ENCODE assay signal across 1 cellular context in the genomic region with DNA sequence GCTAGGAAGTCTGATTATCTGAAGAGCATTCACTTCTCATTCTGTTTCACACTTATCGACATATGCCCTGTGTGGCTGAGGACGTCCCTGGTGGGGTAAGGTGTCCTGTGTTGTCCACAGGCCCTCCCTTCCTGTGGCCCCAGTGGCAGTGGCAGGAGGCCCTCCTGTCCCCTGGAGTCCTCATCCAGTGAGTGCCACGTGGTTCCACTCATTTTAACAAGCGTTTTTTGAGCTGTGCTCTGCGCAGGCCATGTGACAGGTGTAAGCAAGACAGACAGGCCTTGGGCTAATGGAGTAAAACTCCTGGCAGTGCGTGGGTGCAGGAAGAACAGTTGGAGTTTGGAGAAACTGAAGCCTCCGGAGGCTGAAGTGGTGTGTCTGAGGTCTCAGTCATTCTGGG.
TF ChIP-seq lines count a peak whose summit lies in the region.

No MANE protein-coding gene starts in this region.

TF ChIP-seq in GM23338, 12 proteins besides CTCF, POLR2A, EP300 and RAD21 (continued from another document):
- TF ChIP-seq, protein P1, sequence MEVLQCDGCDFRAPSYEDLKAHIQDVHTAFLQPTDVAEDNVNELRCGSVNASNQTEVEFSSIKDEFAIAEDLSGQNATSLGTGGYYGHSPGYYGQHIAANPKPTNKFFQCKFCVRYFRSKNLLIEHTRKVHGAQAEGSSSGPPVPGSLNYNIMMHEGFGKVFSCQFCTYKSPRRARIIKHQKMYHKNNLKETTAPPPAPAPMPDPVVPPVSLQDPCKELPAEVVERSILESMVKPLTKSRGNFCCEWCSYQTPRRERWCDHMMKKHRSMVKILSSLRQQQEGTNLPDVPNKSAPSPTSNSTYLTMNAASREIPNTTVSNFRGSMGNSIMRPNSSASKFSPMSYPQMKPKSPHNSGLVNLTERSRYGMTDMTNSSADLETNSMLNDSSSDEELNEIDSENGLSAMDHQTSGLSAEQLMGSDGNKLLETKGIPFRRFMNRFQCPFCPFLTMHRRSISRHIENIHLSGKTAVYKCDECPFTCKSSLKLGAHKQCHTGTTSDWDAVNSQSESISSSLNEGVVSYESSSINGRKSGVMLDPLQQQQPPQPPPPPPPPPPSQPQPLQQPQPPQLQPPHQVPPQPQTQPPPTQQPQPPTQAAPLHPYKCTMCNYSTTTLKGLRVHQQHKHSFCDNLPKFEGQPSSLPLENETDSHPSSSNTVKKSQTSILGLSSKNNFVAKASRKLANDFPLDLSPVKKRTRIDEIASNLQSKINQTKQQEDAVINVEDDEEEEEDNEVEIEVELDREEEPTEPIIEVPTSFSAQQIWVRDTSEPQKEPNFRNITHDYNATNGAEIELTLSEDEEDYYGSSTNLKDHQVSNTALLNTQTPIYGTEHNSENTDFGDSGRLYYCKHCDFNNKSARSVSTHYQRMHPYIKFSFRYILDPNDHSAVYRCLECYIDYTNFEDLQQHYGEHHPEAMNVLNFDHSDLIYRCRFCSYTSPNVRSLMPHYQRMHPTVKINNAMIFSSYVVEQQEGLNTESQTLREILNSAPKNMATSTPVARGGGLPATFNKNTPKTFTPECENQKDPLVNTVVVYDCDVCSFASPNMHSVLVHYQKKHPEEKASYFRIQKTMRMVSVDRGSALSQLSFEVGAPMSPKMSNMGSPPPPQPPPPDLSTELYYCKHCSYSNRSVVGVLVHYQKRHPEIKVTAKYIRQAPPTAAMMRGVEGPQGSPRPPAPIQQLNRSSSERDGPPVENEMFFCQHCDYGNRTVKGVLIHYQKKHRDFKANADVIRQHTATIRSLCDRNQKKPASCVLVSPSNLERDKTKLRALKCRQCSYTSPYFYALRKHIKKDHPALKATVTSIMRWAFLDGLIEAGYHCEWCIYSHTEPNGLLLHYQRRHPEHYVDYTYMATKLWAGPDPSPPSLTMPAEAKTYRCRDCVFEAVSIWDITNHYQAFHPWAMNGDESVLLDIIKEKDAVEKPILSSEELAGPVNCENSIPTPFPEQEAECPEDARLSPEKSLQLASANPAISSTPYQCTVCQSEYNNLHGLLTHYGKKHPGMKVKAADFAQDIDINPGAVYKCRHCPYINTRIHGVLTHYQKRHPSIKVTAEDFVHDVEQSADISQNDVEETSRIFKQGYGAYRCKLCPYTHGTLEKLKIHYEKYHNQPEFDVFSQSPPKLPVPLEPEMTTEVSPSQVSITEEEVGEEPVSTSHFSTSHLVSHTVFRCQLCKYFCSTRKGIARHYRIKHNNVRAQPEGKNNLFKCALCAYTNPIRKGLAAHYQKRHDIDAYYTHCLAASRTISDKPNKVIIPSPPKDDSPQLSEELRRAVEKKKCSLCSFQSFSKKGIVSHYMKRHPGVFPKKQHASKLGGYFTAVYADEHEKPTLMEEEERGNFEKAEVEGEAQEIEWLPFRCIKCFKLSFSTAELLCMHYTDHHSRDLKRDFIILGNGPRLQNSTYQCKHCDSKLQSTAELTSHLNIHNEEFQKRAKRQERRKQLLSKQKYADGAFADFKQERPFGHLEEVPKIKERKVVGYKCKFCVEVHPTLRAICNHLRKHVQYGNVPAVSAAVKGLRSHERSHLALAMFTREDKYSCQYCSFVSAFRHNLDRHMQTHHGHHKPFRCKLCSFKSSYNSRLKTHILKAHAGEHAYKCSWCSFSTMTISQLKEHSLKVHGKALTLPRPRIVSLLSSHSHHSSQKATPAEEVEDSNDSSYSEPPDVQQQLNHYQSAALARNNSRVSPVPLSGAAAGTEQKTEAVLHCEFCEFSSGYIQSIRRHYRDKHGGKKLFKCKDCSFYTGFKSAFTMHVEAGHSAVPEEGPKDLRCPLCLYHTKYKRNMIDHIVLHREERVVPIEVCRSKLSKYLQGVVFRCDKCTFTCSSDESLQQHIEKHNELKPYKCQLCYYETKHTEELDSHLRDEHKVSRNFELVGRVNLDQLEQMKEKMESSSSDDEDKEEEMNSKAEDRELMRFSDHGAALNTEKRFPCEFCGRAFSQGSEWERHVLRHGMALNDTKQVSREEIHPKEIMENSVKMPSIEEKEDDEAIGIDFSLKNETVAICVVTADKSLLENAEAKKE (CRISPR knock-in tag; IDR thresholded peaks at IDR 0.05): no peak
- TF ChIP-seq, protein P2, sequence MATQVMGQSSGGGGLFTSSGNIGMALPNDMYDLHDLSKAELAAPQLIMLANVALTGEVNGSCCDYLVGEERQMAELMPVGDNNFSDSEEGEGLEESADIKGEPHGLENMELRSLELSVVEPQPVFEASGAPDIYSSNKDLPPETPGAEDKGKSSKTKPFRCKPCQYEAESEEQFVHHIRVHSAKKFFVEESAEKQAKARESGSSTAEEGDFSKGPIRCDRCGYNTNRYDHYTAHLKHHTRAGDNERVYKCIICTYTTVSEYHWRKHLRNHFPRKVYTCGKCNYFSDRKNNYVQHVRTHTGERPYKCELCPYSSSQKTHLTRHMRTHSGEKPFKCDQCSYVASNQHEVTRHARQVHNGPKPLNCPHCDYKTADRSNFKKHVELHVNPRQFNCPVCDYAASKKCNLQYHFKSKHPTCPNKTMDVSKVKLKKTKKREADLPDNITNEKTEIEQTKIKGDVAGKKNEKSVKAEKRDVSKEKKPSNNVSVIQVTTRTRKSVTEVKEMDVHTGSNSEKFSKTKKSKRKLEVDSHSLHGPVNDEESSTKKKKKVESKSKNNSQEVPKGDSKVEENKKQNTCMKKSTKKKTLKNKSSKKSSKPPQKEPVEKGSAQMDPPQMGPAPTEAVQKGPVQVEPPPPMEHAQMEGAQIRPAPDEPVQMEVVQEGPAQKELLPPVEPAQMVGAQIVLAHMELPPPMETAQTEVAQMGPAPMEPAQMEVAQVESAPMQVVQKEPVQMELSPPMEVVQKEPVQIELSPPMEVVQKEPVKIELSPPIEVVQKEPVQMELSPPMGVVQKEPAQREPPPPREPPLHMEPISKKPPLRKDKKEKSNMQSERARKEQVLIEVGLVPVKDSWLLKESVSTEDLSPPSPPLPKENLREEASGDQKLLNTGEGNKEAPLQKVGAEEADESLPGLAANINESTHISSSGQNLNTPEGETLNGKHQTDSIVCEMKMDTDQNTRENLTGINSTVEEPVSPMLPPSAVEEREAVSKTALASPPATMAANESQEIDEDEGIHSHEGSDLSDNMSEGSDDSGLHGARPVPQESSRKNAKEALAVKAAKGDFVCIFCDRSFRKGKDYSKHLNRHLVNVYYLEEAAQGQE (IDR thresholded peaks at IDR 0.05; ENCODE audit: unreplicated experiment): no peak
- no peak for TF ChIP-seq NANOG (IDR thresholded peaks at IDR 0.05; ENCODE audit: borderline replicate concordance)
- TF ChIP-seq POLR2AphosphoS5 (IDR thresholded peaks at IDR 0.05; ENCODE audit: low read depth): no peak
- no peak for TF ChIP-seq CREB1 (CRISPR knock-in tag; IDR thresholded peaks at IDR 0.05; ENCODE audit: low read depth)
- no peak for TF ChIP-seq ZNF331 (CRISPR knock-in tag; IDR thresholded peaks at IDR 0.05; ENCODE audit: low read depth)
- TF ChIP-seq JUNB (IDR thresholded peaks at IDR 0.05; ENCODE audit: unreplicated experiment): no peak
- TF ChIP-seq EZH2phosphoT487 (IDR thresholded peaks at IDR 0.05; ENCODE audit: unreplicated experiment): no peak
